19 cellular contexts compared by ENCODE assay signal in genomic region chr7:1844956-1845390, GRCh38.
DNase-seq lines count a peak whose midpoint lies in the region; ATAC-seq and TF ChIP-seq lines count a peak whose summit lies in the region.
"Had no signal": no experiment of that assay in that cellular context is flagged by ENCODE, and none has a peak within 500 bp of the region (broad histone marks: within the 10 kb centered on the region; RNA-seq: fewer than 3 reads in every experiment).

No MANE protein-coding gene starts in this region.

- H3K4me3 Mint-ChIP-seq in glutamatergic neuron (ENCODE audit: unreplicated experiment) = peak overlapping the region; percentile 26
- peak overlapping the region; percentile 27 for H3K4me3 Mint-ChIP-seq in neural progenitor cell
- H3K4me3 Mint-ChIP-seq in stimulated activated memory B cell treated with anti-CD40 and anti-IgM and Interleukin-4, amounts not matched to agents 10 μg/mL and 1 μg/mL and 100 μg/mL, for 72 hours = no peak overlapping the region
- H3K4me3 Mint-ChIP-seq: activated CD4-positive, alpha-beta memory T cell treated with anti-CD3 and anti-CD28 coated beads for 36 hours; activated T-cell treated with anti-CD3 and anti-CD28 coated beads, Interleukin-2, amount 50 U/mL, for 72 hours; CD8-positive, alpha-beta memory T cell; effector memory CD8-positive, alpha-beta T cell; T-helper 1 cell treated with Interleukin-12 subunit alpha and Interleukin-12 subunit beta and Interleukin-4 antibody, amounts not matched to agents 30 μg/mL and 1 μg/mL, for 36 hours had no signal

- H3K27ac Mint-ChIP-seq in glutamatergic neuron (ENCODE audit: unreplicated experiment) (peak overlapping the region; percentile 44), neural progenitor cell (peak overlapping the region; percentile 66)
- no peak overlapping the region for H3K27ac Mint-ChIP-seq in stimulated activated memory B cell treated with anti-CD40 and anti-IgM and Interleukin-4, amounts not matched to agents 10 μg/mL and 1 μg/mL and 100 μg/mL, for 72 hours
- H3K27ac Mint-ChIP-seq: activated CD4-positive, alpha-beta memory T cell treated with anti-CD3 and anti-CD28 coated beads for 36 hours; activated T-cell treated with anti-CD3 and anti-CD28 coated beads, Interleukin-2, amount 50 U/mL, for 72 hours; T-helper 1 cell treated with Interleukin-12 subunit alpha and Interleukin-12 subunit beta and Interleukin-4 antibody, amounts not matched to agents 30 μg/mL and 1 μg/mL, for 36 hours had no signal

- no peaks in the 10 kb centered on the region for H3K79me2 ChIP-seq in neural progenitor cell (ENCODE audit: low read depth)
- H3K79me2 ChIP-seq: parathyroid adenoma had no signal

- H3K4me2 ChIP-seq in neural progenitor cell = no peak overlapping the region

- intact Hi-C loops in Right ventricle myocardium superior (cut with DNase I) (no loop called here), aorta (cut with DNase I) (no loop called here)

- no peak overlapping the region for H3K9ac ChIP-seq in neural progenitor cell
- H3K9ac ChIP-seq: parathyroid adenoma had no signal

- peaks cover 5% of the 10 kb centered on the region for H4K20me1 ChIP-seq in neural progenitor cell (ENCODE audit: low read depth)

- no peaks in the 10 kb centered on the region for H3F3A ChIP-seq in neural progenitor cell (ENCODE audit: low read depth)

- 94 to 95% methylated on average over 16 of the region's 16 CpGs for WGBS in aorta, 2 donors

- H3K27ac ChIP-seq in right atrium auricular region (no peak overlapping the region), neural progenitor cell (no peak overlapping the region), aorta (ENCODE audit: low read depth in 1 of 2, low read length in 2 of 2) (no peak overlapping the region)
- H3K27ac ChIP-seq: parathyroid adenoma had no signal

- H3K36me3 ChIP-seq in right atrium auricular region (no peaks in the 10 kb centered on the region), neural progenitor cell (no peaks in the 10 kb centered on the region), aorta (ENCODE audit: control insufficient read depth in 1 of 2, insufficient read depth in 2 of 2, low read length in 1 of 2) (no peaks in the 10 kb centered on the region)

- H3K9me3 ChIP-seq in right atrium auricular region (no peaks in the 10 kb centered on the region), neural progenitor cell (ENCODE audit: low read depth) (no peaks in the 10 kb centered on the region), aorta (ENCODE audit: control insufficient read depth, low read length) (no peaks in the 10 kb centered on the region)

- no peaks in the 10 kb centered on the region for H3K27me3 ChIP-seq in right atrium auricular region
- H3K27me3 ChIP-seq in neural progenitor cell = no peaks in the 10 kb centered on the region
- no peaks in the 10 kb centered on the region for H3K27me3 ChIP-seq in aorta (ENCODE audit: control insufficient read depth in 1 of 2, insufficient read depth in 2 of 2, low read length in 1 of 2)

- peaks cover 28% of the 10 kb centered on the region for H3K4me1 Mint-ChIP-seq in glutamatergic neuron (ENCODE audit: low read depth, unreplicated experiment)
- peaks cover 34% of the 10 kb centered on the region for H3K4me1 Mint-ChIP-seq in neural progenitor cell
- H3K4me1 Mint-ChIP-seq in stimulated activated memory B cell treated with anti-CD40 and anti-IgM and Interleukin-4, amounts not matched to agents 10 μg/mL and 1 μg/mL and 100 μg/mL, for 72 hours = peaks cover 9% of the 10 kb centered on the region

- peaks cover 11% of the 10 kb centered on the region for H3K9me3 Mint-ChIP-seq in glutamatergic neuron (ENCODE audit: unreplicated experiment)
- no peaks in the 10 kb centered on the region for H3K9me3 Mint-ChIP-seq in neural progenitor cell
- H3K9me3 Mint-ChIP-seq in stimulated activated memory B cell treated with anti-CD40 and anti-IgM and Interleukin-4, amounts not matched to agents 10 μg/mL and 1 μg/mL and 100 μg/mL, for 72 hours = no peaks in the 10 kb centered on the region
- H3K9me3 Mint-ChIP-seq: activated CD4-positive, alpha-beta memory T cell treated with anti-CD3 and anti-CD28 coated beads for 36 hours; activated T-cell treated with anti-CD3 and anti-CD28 coated beads, Interleukin-2, amount 50 U/mL, for 72 hours; CD8-positive, alpha-beta memory T cell; effector memory CD8-positive, alpha-beta T cell; T-helper 1 cell treated with Interleukin-12 subunit alpha and Interleukin-12 subunit beta and Interleukin-4 antibody, amounts not matched to agents 30 μg/mL and 1 μg/mL, for 36 hours had no signal

- H3K4me1 ChIP-seq in right atrium auricular region (no peaks in the 10 kb centered on the region), neural progenitor cell (no peaks in the 10 kb centered on the region), aorta (ENCODE audit: control insufficient read depth in 1 of 2, insufficient read depth in 2 of 2, low read length in 2 of 2) (no peaks in the 10 kb centered on the region)
- H3K4me1 ChIP-seq: parathyroid adenoma had no signal

- H3K36me3 Mint-ChIP-seq in glutamatergic neuron (ENCODE audit: unreplicated experiment) (no peaks in the 10 kb centered on the region), neural progenitor cell (peaks cover 4% of the 10 kb centered on the region)
- peaks cover 31% of the 10 kb centered on the region for H3K36me3 Mint-ChIP-seq in stimulated activated memory B cell treated with anti-CD40 and anti-IgM and Interleukin-4, amounts not matched to agents 10 μg/mL and 1 μg/mL and 100 μg/mL, for 72 hours

- ATAC-seq in Right ventricle myocardium superior (ENCODE audit: poor library complexity) = no peak
- ATAC-seq in aorta (ENCODE audit: low FRiP score) = no peak
- no peak for ATAC-seq in GM19035 (IDR thresholded peaks at IDR 0.05; ENCODE audit: unreplicated experiment)
- ATAC-seq in stimulated activated memory B cell treated with anti-CD40 and anti-IgM and Interleukin-4, amounts not matched to agents 10 μg/mL and 1 μg/mL and 100 μg/mL, for 72 hours = no peak
- ATAC-seq: activated T-cell treated with anti-CD3 and anti-CD28 coated beads, Interleukin-2, amount 50 U/mL, for 72 hours; effector memory CD8-positive, alpha-beta T cell had no signal

- DNase-seq in Right ventricle myocardium superior = peak; percentile 32
- DNase-seq in right atrium auricular region (ENCODE audit: low spot score) = no peak
- DNase-seq in glutamatergic neuron = peak; percentile 46
- DNase-seq in neural progenitor cell (ENCODE audit: low spot score) = no peak
- DNase-seq in aorta = peak; percentile 42 to 53
- no peak for DNase-seq in NCI-H146 treated with DMSO at 0.1 percent for 48 hours (lab: John Stamatoyannopoulos, UW; ENCODE audit: unreplicated experiment)
- DNase-seq: activated CD4-positive, alpha-beta memory T cell treated with anti-CD3 and anti-CD28 coated beads for 36 hours; activated T-cell treated with anti-CD3 and anti-CD28 coated beads, Interleukin-2, amount 50 U/mL, for 72 hours; effector memory CD8-positive, alpha-beta T cell; Karpas-422; NCI-H1092; NCI-H2081; small intestine; stimulated activated CD4-positive, alpha-beta T cell treated with anti-CD3 and anti-CD28 coated beads, Interleukin-4, amount 100 ng/mL, for 24 hours had no signal

- TF ChIP-seq CTCF in right atrium auricular region (IDR thresholded peaks at IDR 0.05) (no peak), glutamatergic neuron (IDR thresholded peaks at IDR 0.05; ENCODE audit: partially characterized antibody, unreplicated experiment) (no peak), neural progenitor cell (IDR thresholded peaks at IDR 0.05) (no peak)

- H3K4me3 ChIP-seq in right atrium auricular region = no peak overlapping the region
- no peak overlapping the region for H3K4me3 ChIP-seq in neural progenitor cell
- no peak overlapping the region for H3K4me3 ChIP-seq in aorta (ENCODE audit: low read length in 2 of 2)

- no peak overlapping the region for H2AFZ ChIP-seq in neural progenitor cell (replicated peaks)
- H2AFZ ChIP-seq: parathyroid adenoma had no signal

- H3K27me3 Mint-ChIP-seq in glutamatergic neuron (ENCODE audit: unreplicated experiment) (peaks cover 9% of the 10 kb centered on the region), neural progenitor cell (ENCODE audit: insufficient read depth, low read depth) (peaks cover 3% of the 10 kb centered on the region)
- no peaks in the 10 kb centered on the region for H3K27me3 Mint-ChIP-seq in stimulated activated memory B cell treated with anti-CD40 and anti-IgM and Interleukin-4, amounts not matched to agents 10 μg/mL and 1 μg/mL and 100 μg/mL, for 72 hours
- H3K27me3 Mint-ChIP-seq: activated CD4-positive, alpha-beta memory T cell treated with anti-CD3 and anti-CD28 coated beads for 36 hours; CD8-positive, alpha-beta memory T cell; effector memory CD8-positive, alpha-beta T cell had no signal

Comparison
In these comparisons a context has a peak if more than half of its experiments do, and no peak if none do; other contexts are left out.
1. DNase-seq: peak in Right ventricle myocardium superior (single experiment), glutamatergic neuron (single experiment) and aorta (2 of 2); none in right atrium auricular region (single experiment), neural progenitor cell (single experiment) and NCI-H146 treated with DMSO at 0.1 percent for 48 hours (single experiment).